8 cellular contexts compared by ENCODE assay signal in the genomic region with DNA sequence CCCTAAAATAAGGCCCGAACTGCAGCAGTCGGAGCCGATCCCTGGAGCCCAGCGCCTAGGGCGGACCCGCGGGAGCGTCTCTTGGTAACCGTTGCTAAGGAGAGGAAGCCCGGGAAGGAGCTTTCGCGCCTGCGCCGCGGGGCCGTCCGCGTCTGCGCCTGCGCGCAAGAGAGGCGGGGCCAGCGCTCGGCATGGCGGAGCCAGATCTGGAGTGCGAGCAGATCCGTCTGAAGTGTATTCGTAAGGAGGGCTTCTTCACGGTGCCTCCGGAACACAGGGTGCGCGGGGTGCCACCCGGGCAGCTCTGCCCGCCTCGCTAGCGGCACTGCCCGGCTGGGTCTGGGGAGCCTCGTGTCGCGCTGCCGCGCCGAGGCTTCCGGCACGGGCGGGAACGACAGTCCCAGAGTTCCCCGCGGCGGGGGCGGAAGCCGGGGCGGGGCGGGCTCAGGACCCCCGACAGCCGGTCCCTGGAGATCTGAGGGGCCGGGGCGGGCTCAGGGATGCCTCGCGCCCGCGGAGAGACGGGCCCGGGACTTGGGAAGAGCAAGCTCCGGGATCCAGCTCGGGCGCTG. TPM values are rescaled to one million over a fixed set of nuclear protein-coding genes. Genes with fewer than 3 reads are reported as not detected.
DNase-seq lines count a peak whose midpoint lies in the region; ATAC-seq and TF ChIP-seq lines count a peak whose summit lies in the region.

A gene with protein sequence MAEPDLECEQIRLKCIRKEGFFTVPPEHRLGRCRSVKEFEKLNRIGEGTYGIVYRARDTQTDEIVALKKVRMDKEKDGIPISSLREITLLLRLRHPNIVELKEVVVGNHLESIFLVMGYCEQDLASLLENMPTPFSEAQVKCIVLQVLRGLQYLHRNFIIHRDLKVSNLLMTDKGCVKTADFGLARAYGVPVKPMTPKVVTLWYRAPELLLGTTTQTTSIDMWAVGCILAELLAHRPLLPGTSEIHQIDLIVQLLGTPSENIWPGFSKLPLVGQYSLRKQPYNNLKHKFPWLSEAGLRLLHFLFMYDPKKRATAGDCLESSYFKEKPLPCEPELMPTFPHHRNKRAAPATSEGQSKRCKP (plus strand): TSS at position 170 of the 572 bp plus-strand sequence. CDS start 22 bp downstream, at position 192.

- TF ChIP-seq CTCF in lower lobe of right lung (IDR thresholded peaks at IDR 0.05), result no peak

- peaks cover 20% of the 10 kb centered on the region for H3K4me1 Mint-ChIP-seq in activated CD8-positive, alpha-beta T cell treated with anti-CD3 and anti-CD28 coated beads, Interleukin-2, amount 10 ng/mL, durations not matched to agents 7 days and 5 days (ENCODE audit: low read depth)

- peaks cover 45% of the 10 kb centered on the region for H3K36me3 Mint-ChIP-seq in activated CD8-positive, alpha-beta T cell treated with anti-CD3 and anti-CD28 coated beads, Interleukin-2, amount 10 ng/mL, durations not matched to agents 7 days and 5 days (ENCODE audit: low read depth)

- peaks cover 11% of the 10 kb centered on the region for H3K4me1 ChIP-seq in lower lobe of right lung

- peak within 1 kb of the TSS; percentile 83 for H3K27ac ChIP-seq in lower lobe of right lung

- ATAC-seq in GM19328 (IDR thresholded peaks at IDR 0.05; ENCODE audit: unreplicated experiment) (peak; percentile 82), HG03469 (IDR thresholded peaks at IDR 0.05; ENCODE audit: unreplicated experiment) (peak; percentile 69), lower lobe of right lung (peak; percentile 94 to 97)
- ATAC-seq in activated CD8-positive, alpha-beta T cell treated with anti-CD3 and anti-CD28 coated beads, Interleukin-2, amount 10 ng/mL, durations not matched to agents 7 days and 5 days, result peak; percentile 90

- peak within 1 kb of the TSS; percentile 98 for H3K4me3 ChIP-seq in lower lobe of right lung

- H3K36me3 ChIP-seq in lower lobe of right lung, result peaks cover 14% of the 10 kb centered on the region

- peak; percentile 37 to 95 (median 85) for DNase-seq in C1 segment of cervical spinal cord (lab: John Stamatoyannopoulos, UW)
- peak; percentile 92 for DNase-seq in NCI-H82 (lab: John Stamatoyannopoulos, UW)
- DNase-seq in activated CD8-positive, alpha-beta T cell treated with anti-CD3 and anti-CD28 coated beads, Interleukin-2, amount 10 ng/mL, durations not matched to agents 7 days and 5 days, result peak; percentile 91
- peak; percentile 95 for DNase-seq in ecto neural progenitor cell (ENCODE audit: low spot score)
- DNase-seq in lower lobe of right lung, result peak; percentile 88
- peak; percentile 82 to 88 (median 88) for DNase-seq in stimulated activated CD4-positive, alpha-beta T cell treated with anti-CD3 and anti-CD28 coated beads, TNF-alpha, amount 100 ng/mL, for 24 hours (ENCODE audit: low read depth in 3 of 3)

- intact Hi-C loops in lower lobe of right lung (cut with DNase I), result no loop called here

- peak within 1 kb of the TSS; percentile 93 for H3K27ac Mint-ChIP-seq in activated CD8-positive, alpha-beta T cell treated with anti-CD3 and anti-CD28 coated beads, Interleukin-2, amount 10 ng/mL, durations not matched to agents 7 days and 5 days

- H3K27me3 ChIP-seq in lower lobe of right lung (ENCODE audit: low read depth), result no peaks in the 10 kb centered on the region

- POLR2A ChIA-PET in activated CD8-positive, alpha-beta T cell treated with anti-CD3 and anti-CD28 coated beads, Interleukin-2, amount 10 ng/mL, durations not matched to agents 7 days and 5 days (lab: Charles Lee), result interaction anchor here (0.5 to 1.4 kb wide), 8 partner anchors 9 to 1142 kb away, joined by 3 to 4 read pairs (median 3); a partner anchor contains a TSS

- no peaks in the 10 kb centered on the region for H3K9me3 ChIP-seq in lower lobe of right lung

- CTCF ChIA-PET in activated CD8-positive, alpha-beta T cell treated with anti-CD3 and anti-CD28 coated beads, Interleukin-2, amount 10 ng/mL, durations not matched to agents 7 days and 5 days (lab: Charles Lee), result interaction anchor here (0.7 to 2.4 kb wide), 5 partner anchors 13 to 187 kb away, joined by 3 to 27 read pairs (median 3); a partner anchor contains a TSS

- peak within 1 kb of the TSS; percentile 91 for H3K4me3 Mint-ChIP-seq in activated CD8-positive, alpha-beta T cell treated with anti-CD3 and anti-CD28 coated beads, Interleukin-2, amount 10 ng/mL, durations not matched to agents 7 days and 5 days

- H3K27me3 Mint-ChIP-seq in activated CD8-positive, alpha-beta T cell treated with anti-CD3 and anti-CD28 coated beads, Interleukin-2, amount 10 ng/mL, durations not matched to agents 7 days and 5 days (ENCODE audit: low read depth), result no peaks in the 10 kb centered on the region

- no peaks in the 10 kb centered on the region for H3K9me3 Mint-ChIP-seq in activated CD8-positive, alpha-beta T cell treated with anti-CD3 and anti-CD28 coated beads, Interleukin-2, amount 10 ng/mL, durations not matched to agents 7 days and 5 days (ENCODE audit: insufficient read depth)

RNA-seq across cellular contexts. Expression of the gene that starts here (rescaled TPM):
- 10 to 100 TPM; 76.0 to 77.1 TPM for total RNA-seq in activated CD8-positive, alpha-beta T cell treated with anti-CD3 and anti-CD28 coated beads, Interleukin-2, amount 10 ng/mL, durations not matched to agents 7 days and 5 days
- total RNA-seq in lower lobe of right lung, result 79.6 TPM

Comparison
In these comparisons a context has a peak if more than half of its experiments do, and no peak if none do; other contexts are left out.
1. Peak in every context shown above with its lines: DNase-seq, ATAC-seq, H3K4me3 ChIP-seq and H3K27ac ChIP-seq.